In the genomic region with DNA sequence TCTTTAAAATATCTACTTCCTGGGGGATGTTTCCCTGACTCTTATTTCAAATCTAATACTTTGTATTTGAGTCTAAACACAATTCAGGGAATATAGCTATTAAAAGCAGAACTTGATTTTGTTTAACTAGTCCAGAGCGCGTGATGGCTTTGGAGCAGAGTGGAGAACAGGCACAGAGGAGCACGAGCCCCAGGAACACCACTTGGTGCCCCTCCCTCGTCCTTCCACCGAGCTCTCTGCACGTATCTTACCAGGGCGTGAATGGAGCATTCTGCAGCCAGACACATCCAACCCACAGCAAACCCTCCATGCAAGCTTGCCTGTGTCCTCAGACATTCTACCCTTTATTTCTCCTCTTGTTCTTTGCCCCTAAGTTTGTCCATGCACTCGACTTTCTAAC, we compare ENCODE assay signal across 15 cellular contexts.
"Had no signal": no experiment of that assay in that cellular context is flagged by ENCODE, and none has a peak within 500 bp of the region (broad histone marks: within the 10 kb centered on the region; RNA-seq: fewer than 3 reads in every experiment).

No MANE protein-coding gene starts in this region.

- H3K27me3 ChIP-seq: brain microvascular endothelial cell, pancreas had no signal

- ATAC-seq: gastrocnemius medialis; stimulated activated effector memory CD8-positive, alpha-beta T cell treated with anti-CD3 and anti-CD28 coated beads, Interleukin-12 subunit alpha, Interleukin-12 subunit beta, amount 100 ng/mL, for 72 hours had no signal

- H3K4me3 ChIP-seq: gastrocnemius medialis, heart left ventricle, lung, pancreas had no signal

- H3K36me3 ChIP-seq: brain microvascular endothelial cell, gastrocnemius medialis, heart left ventricle, pancreas had no signal

- H3K4me1 ChIP-seq: gastrocnemius medialis, pancreas had no signal

- DNase-seq: activated CD4-positive, alpha-beta T cell treated with anti-CD3 and anti-CD28 coated beads, Interleukin-2, amount 10 ng/mL, durations not matched to agents 7 days and 5 days; activated CD4-positive, CD25-positive, alpha-beta regulatory T cell; activated naive CD8-positive, alpha-beta T cell treated with anti-CD3 and anti-CD28 coated beads for 36 hours; brain microvascular endothelial cell; cerebellar nuclear complex; endodermal cell; gastrocnemius medialis; left cardiac atrium; midbrain; pancreas; stimulated activated CD4-positive, alpha-beta T cell treated with anti-CD3 and anti-CD28 coated beads, Interleukin-12 subunit alpha, Interleukin-12 subunit beta, amount 100 ng/mL, for 4 hours; stimulated activated CD4-positive, alpha-beta T cell treated with anti-CD3 and anti-CD28 coated beads, Interleukin-2, amount 100 ng/mL, for 24 hours had no signal

- H3K27ac ChIP-seq: brain microvascular endothelial cell, gastrocnemius medialis, pancreas had no signal

- H3K9me3 ChIP-seq: gastrocnemius medialis, pancreas had no signal
